10 cellular contexts compared by ENCODE assay signal in genomic region chr20:51732454-51732791, GRCh38. TPM values are rescaled to one million over a fixed set of nuclear protein-coding genes. Genes with fewer than 3 reads are reported as not detected.
DNase-seq lines count a peak whose midpoint lies in the region; ATAC-seq and TF ChIP-seq lines count a peak whose summit lies in the region.
"Had no signal": no experiment of that assay in that cellular context is flagged by ENCODE, and none has a peak within 500 bp of the region (broad histone marks: within the 10 kb centered on the region; RNA-seq: fewer than 3 reads in every experiment).

No MANE protein-coding gene starts in this region.

- no peaks in the 10 kb centered on the region for H3K27me3 ChIP-seq in psoas muscle (ENCODE audit: insufficient read depth in 3 of 3, low read length in 2 of 3)

- peak; percentile 70 to 79 (median 78) for ATAC-seq in psoas muscle
- ATAC-seq in GM19395 (IDR thresholded peaks at IDR 0.05; ENCODE audit: unreplicated experiment): no peak

- TF ChIP-seq POLR2A in lower leg skin (IDR thresholded peaks at IDR 0.05): no peak

- WGBS in psoas muscle, 3 donors: 16 to 22% (median 18%) methylated on average over 2 of the region's 2 CpGs
- WGBS in lower leg skin, 2 donors: 65 to 70% methylated on average over 2 of the region's 2 CpGs

- H3K9me3 ChIP-seq in psoas muscle: no peaks in the 10 kb centered on the region

- H3K4me1 ChIP-seq in psoas muscle: peaks cover 10% of the 10 kb centered on the region

- peak overlapping the region; percentile 59 for H3K27ac ChIP-seq in psoas muscle
- H3K27ac ChIP-seq: SK-N-MC had no signal

- TF ChIP-seq CTCF in WI38 (IDR thresholded peaks at IDR 0.05; ENCODE audit: low read depth, low read length) (no peak), foreskin fibroblast (IDR thresholded peaks at IDR 0.05; ENCODE audit: low read depth, low read length) (no peak), psoas muscle (IDR thresholded peaks at IDR 0.05) (no peak), lower leg skin (IDR thresholded peaks at IDR 0.05) (no peak)

- H3K4me3 ChIP-seq in WI38 (ENCODE audit: low read depth, low read length) (peak overlapping the region; percentile 20), foreskin fibroblast (ENCODE audit: low read depth in 1 of 2, low read length in 2 of 2) (no peak overlapping the region), psoas muscle (no peak overlapping the region), lower leg skin (ENCODE audit: low read depth, poor library complexity, severe bottlenecking) (no peak overlapping the region)
- H3K4me3 ChIP-seq: SK-N-MC had no signal

- peak in 9 of 14 donors; percentile 9 to 76 (median 40) for DNase-seq in C1 segment of cervical spinal cord (lab: John Stamatoyannopoulos, UW)
- DNase-seq in foreskin fibroblast: peak; percentile 12 to 52
- DNase-seq in psoas muscle: no peak
- DNase-seq in ureter (ENCODE audit: low spot score): no peak
- no peak for DNase-seq in effector CD4-positive, alpha-beta T cell
- DNase-seq in lower leg skin (ENCODE audit: low spot score in 2 of 2): no peak
- DNase-seq: DMS79 had no signal

- intact Hi-C loops in psoas muscle (cut with DNase I): no loop called here
- intact Hi-C loops in lower leg skin (cut with DNase I; ENCODE audit: low total_unique reads): no loop called here

- H3K36me3 ChIP-seq in psoas muscle (ENCODE audit: insufficient read depth in 1 of 2, low read depth in 1 of 2): no peaks in the 10 kb centered on the region

RNA-seq across cellular contexts. Expression of gene ATP9A, which starts 35.8 kb away (rescaled TPM):
- total RNA-seq in psoas muscle (10 to 100 TPM; 17.2 to 42.3 (median 26.7) TPM), ureter (64.5 TPM), lower leg skin (10 to 100 TPM; 14.1 to 23.6 (median 16.1) TPM)
- polyA plus RNA-seq in psoas muscle: 10 to 100 TPM in 1 of 3 donors, 1 to 10 TPM in 2; 1.8 to 16.2 (median 3.2) TPM

Comparison
In these comparisons a context has a peak if more than half of its experiments do, and no peak if none do; other contexts are left out.
1. DNase-seq: peak in C1 segment of cervical spinal cord (9 of 14) and foreskin fibroblast (2 of 2); none in psoas muscle (0 of 2), ureter (single experiment), effector CD4-positive, alpha-beta T cell (single experiment) and lower leg skin (0 of 2).